11 cellular contexts compared by ENCODE assay signal in genomic region chr14:22546722-22547071, GRCh38. TPM values are rescaled to one million over a fixed set of nuclear protein-coding genes. Genes with fewer than 3 reads are reported as not detected.
DNase-seq lines count a peak whose midpoint lies in the region; ATAC-seq and TF ChIP-seq lines count a peak whose summit lies in the region.
"Had no signal": no experiment of that assay in that cellular context is flagged by ENCODE, and none has a peak within 500 bp of the region (broad histone marks: within the 10 kb centered on the region; RNA-seq: fewer than 3 reads in every experiment).

No MANE protein-coding gene starts in this region.

- no peak overlapping the region for H3K4me3 ChIP-seq in GM23248
- H3K4me3 ChIP-seq in SJSA1 = no peak overlapping the region
- no peak overlapping the region for H3K4me3 ChIP-seq in esophagus squamous epithelium
- no peak overlapping the region for H3K4me3 ChIP-seq in skin epidermis

- no peaks in the 10 kb centered on the region for H3K9me2 ChIP-seq in GM23248 (ENCODE audit: insufficient read depth)

- no peaks in the 10 kb centered on the region for H3K36me3 Mint-ChIP-seq in mesothelial cell of epicardium

- peaks cover 20% of the 10 kb centered on the region for H3K4me1 Mint-ChIP-seq in mesothelial cell of epicardium

- H3K9me3 Mint-ChIP-seq in mesothelial cell of epicardium = no peaks in the 10 kb centered on the region

- peak overlapping the region; percentile 71 for H2AFZ ChIP-seq in GM23248

- no peak for TF ChIP-seq CTCF in esophagus squamous epithelium (IDR thresholded peaks at IDR 0.05)
- no peak for TF ChIP-seq CTCF in mesothelial cell of epicardium (IDR thresholded peaks at IDR 0.05; ENCODE audit: unreplicated experiment)

- DNase-seq in GM23248 (no peak), SJSA1 (ENCODE audit: low read depth in 1 of 2, low spot score in 2 of 2) (no peak), esophagus squamous epithelium (lab: John Stamatoyannopoulos, UW) (no peak), NCI-H2081 treated with DMSO at 0.1 percent for 48 hours (lab: John Stamatoyannopoulos, UW) (no peak), mesothelial cell of epicardium (ENCODE audit: low spot score in 2 of 2, unreplicated experiment in 2 of 2) (no peak)
- DNase-seq: activated CD4-positive, CD25-positive, alpha-beta regulatory T cell; retina had no signal

- H3K4me3 Mint-ChIP-seq in mesothelial cell of epicardium = no peak overlapping the region

- in situ Hi-C loops in GM23248 (cut with MboI) = loop anchor here (10.0 kb wide), 1 partner anchor 152 kb away; no protein-coding TSS in a partner anchor

- H3K9me3 ChIP-seq in GM23248 (ENCODE audit: low read depth) = no peaks in the 10 kb centered on the region
- no peaks in the 10 kb centered on the region for H3K9me3 ChIP-seq in SJSA1 (replicated peaks)
- H3K9me3 ChIP-seq in esophagus squamous epithelium = no peaks in the 10 kb centered on the region

- H3K27ac ChIP-seq in GM23248 = peak overlapping the region; percentile 68
- H3K27ac ChIP-seq in SJSA1 = peak overlapping the region; percentile 90
- H3K27ac ChIP-seq in esophagus squamous epithelium = peak overlapping the region in 3 of 4 donors; percentile 60 to 71 (median 70)
- H3K27ac ChIP-seq in skin epidermis = peak overlapping the region in 20 of 21 experiments; percentile 46 to 98 (median 78)

- H3K36me3 ChIP-seq in GM23248 (ENCODE audit: low read depth) (no peaks in the 10 kb centered on the region), SJSA1 (peaks cover 23% of the 10 kb centered on the region), esophagus squamous epithelium (no peaks in the 10 kb centered on the region)

- peaks cover 93% of the 10 kb centered on the region for H3K27me3 Mint-ChIP-seq in mesothelial cell of epicardium (ENCODE audit: low read depth)

- H3F3A ChIP-seq in GM23248 (ENCODE audit: insufficient read depth) = peaks cover 11% of the 10 kb centered on the region; the same call in 1 of the 2 replicates

- no peaks in the 10 kb centered on the region for H4K20me1 ChIP-seq in GM23248 (ENCODE audit: insufficient read depth)

- H3K27me3 ChIP-seq in GM23248 (replicated peaks; ENCODE audit: insufficient read depth) = no peaks in the 10 kb centered on the region
- no peaks in the 10 kb centered on the region for H3K27me3 ChIP-seq in SJSA1 (replicated peaks)
- H3K27me3 ChIP-seq in esophagus squamous epithelium = no peaks in the 10 kb centered on the region

- H3K4me2 ChIP-seq in GM23248 (ENCODE audit: unreplicated experiment) = peak overlapping the region; percentile 74

- no peak overlapping the region for H3K27ac Mint-ChIP-seq in mesothelial cell of epicardium

- H3K4me1 ChIP-seq in GM23248 (ENCODE audit: insufficient read depth) (peaks cover 26% of the 10 kb centered on the region), SJSA1 (replicated peaks) (peaks cover 73% of the 10 kb centered on the region), esophagus squamous epithelium (peaks cover 7 to 75% (median 25%) of the 10 kb centered on the region in 3 donors)

- WGBS in GM23248 (ENCODE audit: low coverage in 1 of 2, low lambda C conversion rate in 2 of 2, missing lambda C conversion rate in 2 of 2), 2 experiments = 63 to 67% methylated on average over 3 of the region's 3 CpGs
- 27 to 68% methylated on average over 3 of the region's 3 CpGs for WGBS in esophagus squamous epithelium, 2 donors

- H3K79me2 ChIP-seq in GM23248 (ENCODE audit: insufficient read depth) = no peaks in the 10 kb centered on the region

- H3K9ac ChIP-seq in GM23248 = no peak overlapping the region

- no peak for ATAC-seq in HG03095 (IDR thresholded peaks at IDR 0.05; ENCODE audit: unreplicated experiment)
- ATAC-seq: HepG2, left lobe of liver had no signal

- intact Hi-C loops in esophagus squamous epithelium (cut with DNase I) = no loop called here

- TF ChIP-seq POLR2A in esophagus squamous epithelium (IDR thresholded peaks at IDR 0.05) = no peak

RNA-seq across cellular contexts. Expression of gene DAD1, which starts 42.3 kb away (rescaled TPM):
- 369 and 375 TPM in 2 replicates for total RNA-seq in GM23248 (2014; rRNA removed; shearing (Covaris generic))
- 637 and 653 TPM in 2 replicates for polyA plus RNA-seq in GM23248 (2016; fragmentation: Nextera tagmentation; extraction: Ambion mirVana)
- 282 and 328 TPM in 2 replicates for total RNA-seq in SJSA1 (2014; rRNA removed; shearing (Covaris generic))
- total RNA-seq in esophagus squamous epithelium = 100 to 1,000 TPM; 174 to 280 (median 225) TPM
- total RNA-seq in mesothelial cell of epicardium = 140 to 141 TPM (median 141 TPM) in 3 replicates

RNA-seq across cellular contexts. Expression of gene ABHD4, which starts 51.4 kb away (rescaled TPM):
- 15.2 and 16.8 TPM in 2 replicates for total RNA-seq in GM23248 (2014; rRNA removed; shearing (Covaris generic))
- 26.5 and 27.8 TPM in 2 replicates for polyA plus RNA-seq in GM23248 (2016; fragmentation: Nextera tagmentation; extraction: Ambion mirVana)
- total RNA-seq in SJSA1 (2014; rRNA removed; shearing (Covaris generic)) = 7.1 and 7.3 TPM in 2 replicates
- 10 to 100 TPM; 22.9 to 45.4 (median 30.1) TPM for total RNA-seq in esophagus squamous epithelium
- total RNA-seq in mesothelial cell of epicardium = 28.2 to 29.3 TPM (median 28.4 TPM) in 3 replicates
